ENCODE assay signal across 8 cellular contexts in genomic region chr17:16415031-16415924, GRCh38. TPM values are rescaled to one million over a fixed set of nuclear protein-coding genes. Genes with fewer than 3 reads are reported as not detected.
DNase-seq lines count a peak whose midpoint lies in the region; ATAC-seq and TF ChIP-seq lines count a peak whose summit lies in the region.

Gene TRPV2, plus strand, starts transcription at chr17:16415571. Its CDS starts 2,098 bp downstream, at chr17:16417669.

- H3K4me3 Mint-ChIP-seq in T-helper 2 cell treated with Interferon-gamma antibody and Interleukin-4, amounts not matched to agents 5 μg/mL and 100 μg/mL, for 36 hours = peak within 1 kb of the TSS; percentile 99

- H3K36me3 Mint-ChIP-seq in T-helper 2 cell treated with Interferon-gamma antibody and Interleukin-4, amounts not matched to agents 5 μg/mL and 100 μg/mL, for 36 hours (ENCODE audit: low read depth) = peaks cover 32% of the 10 kb centered on the region

- peak within 1 kb of the TSS; percentile 68 to 76 for H3K4me3 ChIP-seq in mucosa of rectum (ENCODE audit: low read length in 2 of 2)
- peak within 1 kb of the TSS; percentile 30 to 61 (median 42) for H3K4me3 ChIP-seq in tibial nerve

- DNase-seq in GM13977 (ENCODE audit: low spot score) (peak; percentile 74), dermis blood vessel endothelial cell (peak; percentile 38), tibial nerve (ENCODE audit: low spot score in 2 of 2) (no peak), NCI-H524 (lab: John Stamatoyannopoulos, UW) (no peak), globus pallidus (ENCODE audit: low spot score) (no peak)
- peak; percentile 25 for DNase-seq in T-helper 2 cell treated with Interferon-gamma antibody and Interleukin-4, amounts not matched to agents 5 μg/mL and 100 μg/mL, for 36 hours (ENCODE audit: low spot score)

- TF ChIP-seq CTCF in GM13977 (IDR thresholded peaks at IDR 0.05; ENCODE audit: extremely low read depth, insufficient read depth, missing control alignments) (peak; percentile 87), tibial nerve (IDR thresholded peaks at IDR 0.05) (peak in 1 of 5 experiments; percentile 40)

- peak within 1 kb of the TSS; percentile 82 to 93 for H3K27ac ChIP-seq in mucosa of rectum (ENCODE audit: low read depth in 2 of 2, low read length in 2 of 2)
- H3K27ac ChIP-seq in tibial nerve = peak within 1 kb of the TSS; percentile 54 to 89 (median 82)

- ATAC-seq in HG03175 (IDR thresholded peaks at IDR 0.05; ENCODE audit: unreplicated experiment) = peak; percentile 42

- H3K27me3 ChIP-seq in mucosa of rectum (ENCODE audit: control insufficient read depth in 2 of 2, insufficient read depth in 2 of 2, low read length in 2 of 2) = no peaks in the 10 kb centered on the region
- peaks cover 0 to 9% of the 10 kb centered on the region in 2 donors for H3K27me3 ChIP-seq in tibial nerve

- in situ Hi-C loops in GM13977 (cut with MboI; ENCODE audit: low pct_unique_long_range_greater_than_20kb, low sequenced_read_pairs, unreplicated experiment) = no loop called here

- peak within 1 kb of the TSS; percentile 60 to 72 for H3K9ac ChIP-seq in mucosa of rectum (ENCODE audit: low read depth in 1 of 2, low read length in 2 of 2)

- no peaks in the 10 kb centered on the region for H3K27me3 Mint-ChIP-seq in T-helper 2 cell treated with Interferon-gamma antibody and Interleukin-4, amounts not matched to agents 5 μg/mL and 100 μg/mL, for 36 hours (ENCODE audit: low read depth)

- H3K4me1 Mint-ChIP-seq in T-helper 2 cell treated with Interferon-gamma antibody and Interleukin-4, amounts not matched to agents 5 μg/mL and 100 μg/mL, for 36 hours (ENCODE audit: low read depth) = peaks cover 35% of the 10 kb centered on the region

- H3K9me3 ChIP-seq in mucosa of rectum (ENCODE audit: control insufficient read depth in 2 of 2, low read length in 2 of 2) (no peaks in the 10 kb centered on the region), tibial nerve (no peaks in the 10 kb centered on the region)

- no peak for TF ChIP-seq POLR2A in tibial nerve (IDR thresholded peaks at IDR 0.05)

- H3K9me3 Mint-ChIP-seq in T-helper 2 cell treated with Interferon-gamma antibody and Interleukin-4, amounts not matched to agents 5 μg/mL and 100 μg/mL, for 36 hours = no peaks in the 10 kb centered on the region

- H3K27ac Mint-ChIP-seq in T-helper 2 cell treated with Interferon-gamma antibody and Interleukin-4, amounts not matched to agents 5 μg/mL and 100 μg/mL, for 36 hours = peak within 1 kb of the TSS; percentile 98

- 15 to 22% methylated on average over 12 to 15 of the region's 21 CpGs for WGBS in tibial nerve, 2 donors

- no peak for TF ChIP-seq EP300 in tibial nerve (IDR thresholded peaks at IDR 0.05)

- H3K4me1 ChIP-seq in mucosa of rectum (ENCODE audit: control insufficient read depth in 2 of 2, insufficient read depth in 2 of 2, low read length in 2 of 2) (peaks cover 14 to 27% of the 10 kb centered on the region in 2 donors), tibial nerve (peaks cover 0 to 22% (median 10%) of the 10 kb centered on the region in 4 donors)

- H3K36me3 ChIP-seq in mucosa of rectum (ENCODE audit: control insufficient read depth in 2 of 2, insufficient read depth in 2 of 2, low read length in 2 of 2) (peaks cover 0 to 5% of the 10 kb centered on the region in 2 donors), tibial nerve (no peaks in the 10 kb centered on the region)

RNA-seq across cellular contexts. Expression of gene TRPV2, which starts in this region (rescaled TPM):
- 40.0 and 48.8 TPM in 2 replicates for total RNA-seq in dermis blood vessel endothelial cell
- total RNA-seq in tibial nerve = 10 to 100 TPM; 10.5 to 19.9 (median 16.9) TPM

Comparison
In these comparisons a context has a peak if more than half of its experiments do, and no peak if none do; other contexts are left out.
1. DNase-seq: peak in GM13977 (single experiment), T-helper 2 cell treated with Interferon-gamma antibody and Interleukin-4, amounts not matched to agents 5 μg/mL and 100 μg/mL, for 36 hours (single experiment) and dermis blood vessel endothelial cell (single experiment); none in tibial nerve (0 of 2), NCI-H524 (0 of 2) and globus pallidus (single experiment).